Comparison of ENCODE assay signal across 8 cellular contexts in genomic region chr2:20411361-20411894, GRCh38. TPM values are rescaled to one million over a fixed set of nuclear protein-coding genes. Genes with fewer than 3 reads are reported as not detected.
DNase-seq lines count a peak whose midpoint lies in the region; ATAC-seq and TF ChIP-seq lines count a peak whose summit lies in the region.

No MANE protein-coding gene starts in this region.

- DNase-seq in AG10803 (ENCODE audit: low read depth) (peak; percentile 81), NCI-H460 (ENCODE audit: extremely low read depth, low read depth) (peak; percentile 84), dermis blood vessel endothelial cell (peak; percentile 91), lung (ENCODE audit: low spot score) (peak; percentile 91)
- peak; percentile 92 for DNase-seq in activated CD4-positive, alpha-beta T cell treated with anti-CD3 and anti-CD28 coated beads, Interleukin-2, amount 10 ng/mL, durations not matched to agents 24 days and 14 days
- DNase-seq in stimulated activated CD8-positive, alpha-beta memory T cell treated with anti-CD3 and anti-CD28 coated beads, Interleukin-15, amount 100 ng/mL, for 24 hours (ENCODE audit: low read depth): peak; percentile 37

- intact Hi-C loops in activated CD4-positive, alpha-beta T cell treated with anti-CD3 and anti-CD28 coated beads, Interleukin-2, amount 10 ng/mL, durations not matched to agents 24 days and 14 days (cut with micrococcal nuclease): loop anchor here (1.0 to 2.0 kb wide), 2 partner anchors 20 to 35 kb away; partner anchors contain the start of gene RHOB

- no peaks in the 10 kb centered on the region for H3K4me1 Mint-ChIP-seq in activated CD4-positive, alpha-beta T cell treated with anti-CD3 and anti-CD28 coated beads, Interleukin-2, amount 10 ng/mL, durations not matched to agents 24 days and 14 days

- H3K9me3 Mint-ChIP-seq in activated CD4-positive, alpha-beta T cell treated with anti-CD3 and anti-CD28 coated beads, Interleukin-2, amount 10 ng/mL, durations not matched to agents 24 days and 14 days: peaks cover 19% of the 10 kb centered on the region

- no peaks in the 10 kb centered on the region for H3K36me3 ChIP-seq in lung (ENCODE audit: control insufficient read depth in 2 of 2, insufficient read depth in 2 of 2, low read length in 2 of 2)

- TF ChIP-seq CTCF in AG10803 (conservative IDR thresholded peaks at IDR 0.05; ENCODE audit: low read length): peak; percentile 98
- TF ChIP-seq CTCF in lung (IDR thresholded peaks at IDR 0.05; ENCODE audit: control extremely low read depth, extremely low read depth): peak; percentile 78

- H3K4me3 ChIP-seq in AG10803 (ENCODE audit: low read length) (no peak overlapping the region), lung (no peak overlapping the region)

- no peaks in the 10 kb centered on the region for H3K27me3 ChIP-seq in lung (ENCODE audit: control insufficient read depth, insufficient read depth)

- H3K4me1 ChIP-seq in lung (ENCODE audit: control insufficient read depth in 2 of 2, insufficient read depth in 2 of 2, low read length in 2 of 2): no peaks in the 10 kb centered on the region

- H3K27me3 Mint-ChIP-seq in activated CD4-positive, alpha-beta T cell treated with anti-CD3 and anti-CD28 coated beads, Interleukin-2, amount 10 ng/mL, durations not matched to agents 24 days and 14 days: peaks cover 33% of the 10 kb centered on the region

- H3K27ac ChIP-seq in lung (ENCODE audit: low read depth in 1 of 2, low read length in 1 of 2): no peak overlapping the region

- no peak overlapping the region for H3K27ac Mint-ChIP-seq in activated CD4-positive, alpha-beta T cell treated with anti-CD3 and anti-CD28 coated beads, Interleukin-2, amount 10 ng/mL, durations not matched to agents 24 days and 14 days

- peaks cover 3% of the 10 kb centered on the region for H3K36me3 Mint-ChIP-seq in activated CD4-positive, alpha-beta T cell treated with anti-CD3 and anti-CD28 coated beads, Interleukin-2, amount 10 ng/mL, durations not matched to agents 24 days and 14 days (ENCODE audit: low read depth)

- peak; percentile 98 for ATAC-seq in GM18519 (IDR thresholded peaks at IDR 0.05; ENCODE audit: low FRiP score, unreplicated experiment)
- ATAC-seq in HG02981 (IDR thresholded peaks at IDR 0.05; ENCODE audit: unreplicated experiment): peak; percentile 100
- ATAC-seq in lung (ENCODE audit: insufficient read depth, low FRiP score): peak; percentile 98

- 20 to 31% methylated on average over 3 of the region's 3 CpGs for WGBS in lung, 2 donors

- peaks cover 3 to 8% of the 10 kb centered on the region in 2 donors for H3K9me3 ChIP-seq in lung (ENCODE audit: control insufficient read depth in 2 of 2, insufficient read depth in 1 of 2, low read length in 1 of 2)

- H3K4me3 Mint-ChIP-seq in activated CD4-positive, alpha-beta T cell treated with anti-CD3 and anti-CD28 coated beads, Interleukin-2, amount 10 ng/mL, durations not matched to agents 24 days and 14 days: no peak overlapping the region

RNA-seq across cellular contexts. Expression of gene RHOB, which starts 35.4 kb away (rescaled TPM):
- 645 and 764 TPM in 2 replicates for total RNA-seq in NCI-H460 (2014; rRNA removed; shearing (Covaris generic))
- 377 and 453 TPM in 2 replicates for polyA plus RNA-seq in NCI-H460 (2014; cell fraction: nucleus; rRNA removed)
- 16.4 and 18.5 TPM in 2 replicates for total RNA-seq in activated CD4-positive, alpha-beta T cell treated with anti-CD3 and anti-CD28 coated beads, Interleukin-2, amount 10 ng/mL, durations not matched to agents 24 days and 14 days
- total RNA-seq in dermis blood vessel endothelial cell: 991 and 2,158 TPM in 2 replicates
- total RNA-seq in lung: 100 to 1,000 TPM; 239 to 258 TPM
- 100 to 1,000 TPM in 1 of 2 donors, 10 to 100 TPM in 1; 93.2 to 354 TPM for polyA plus RNA-seq in lung

Comparison
In these comparisons a context has a peak if more than half of its experiments do, and no peak if none do; other contexts are left out.
1. DNase-seq: peak in every context shown above with its lines; median percentile 92 in activated CD4-positive, alpha-beta T cell treated with anti-CD3 and anti-CD28 coated beads, Interleukin-2, amount 10 ng/mL, durations not matched to agents 24 days and 14 days; 91 in dermis blood vessel endothelial cell; 91 in lung; 84 in NCI-H460; 81 in AG10803; 37 in stimulated activated CD8-positive, alpha-beta memory T cell treated with anti-CD3 and anti-CD28 coated beads, Interleukin-15, amount 100 ng/mL, for 24 hours.
2. RNA of gene RHOB, which starts 35.4 kb away (total RNA-seq): 991 to 2,158 TPM in dermis blood vessel endothelial cell, 645 to 764 TPM in NCI-H460 and 239 to 258 TPM in lung; 16.4 to 18.5 TPM in activated CD4-positive, alpha-beta T cell treated with anti-CD3 and anti-CD28 coated beads, Interleukin-2, amount 10 ng/mL, durations not matched to agents 24 days and 14 days; every median in the first group is over 10 times any median in the second.
3. Peak in every context shown above with its lines, with median percentiles within 50 percentile points of each other: ATAC-seq.